8 cellular contexts compared by ENCODE assay signal in genomic region chr20:51700809-51701285, GRCh38.
DNase-seq lines count a peak whose midpoint lies in the region; FAIRE-seq and TF ChIP-seq lines count a peak whose summit lies in the region.

No MANE protein-coding gene starts in this region.

- no peak for TF ChIP-seq POLR2A in uterus (IDR thresholded peaks at IDR 0.05)

- peaks cover 1% of the 10 kb centered on the region for H3K36me3 Mint-ChIP-seq in activated T-helper 2 cell treated with anti-CD3 and anti-CD28 coated beads, Interferon-gamma antibody, Interleukin-2, Interleukin-4, amounts not matched to agents 10 μg/mL and 5 μg/mL and 100 μg/mL, durations not matched to agents 14 hours and 24 hours and 36 hours (ENCODE audit: low read depth)

- TF ChIP-seq CTCF in GM06990 (IDR thresholded peaks at IDR 0.05; ENCODE audit: insufficient read depth, low read length, poor library complexity, severe bottlenecking) (peak; percentile 70), kidney (IDR thresholded peaks at IDR 0.05; ENCODE audit: borderline replicate concordance, extremely low read depth, insufficient read depth) (peak; percentile 65), uterus (IDR thresholded peaks at IDR 0.05) (peak; percentile 52 to 62 (median 55))

- in situ Hi-C loops in KBM-7 (cut with MboI; ENCODE audit: low pct_unique_long_range_greater_than_20kb, low sequenced_read_pairs): no loop called here

- peaks cover 15% of the 10 kb centered on the region for H3K27me3 Mint-ChIP-seq in activated T-helper 2 cell treated with anti-CD3 and anti-CD28 coated beads, Interferon-gamma antibody, Interleukin-2, Interleukin-4, amounts not matched to agents 10 μg/mL and 5 μg/mL and 100 μg/mL, durations not matched to agents 14 hours and 24 hours and 36 hours (ENCODE audit: low read depth)

- peaks cover 15% of the 10 kb centered on the region for H3K4me1 ChIP-seq in adipocyte (ENCODE audit: control insufficient read depth, insufficient read depth, low read length)
- peaks cover 0 to 3% of the 10 kb centered on the region in 2 donors for H3K4me1 ChIP-seq in kidney (ENCODE audit: control insufficient read depth in 1 of 2, insufficient read depth in 1 of 2, low read depth in 1 of 2, low read length in 2 of 2)
- no peaks in the 10 kb centered on the region for H3K4me1 ChIP-seq in uterus

- no peaks in the 10 kb centered on the region for H3K9me3 Mint-ChIP-seq in activated T-helper 2 cell treated with anti-CD3 and anti-CD28 coated beads, Interferon-gamma antibody, Interleukin-2, Interleukin-4, amounts not matched to agents 10 μg/mL and 5 μg/mL and 100 μg/mL, durations not matched to agents 14 hours and 24 hours and 36 hours

- H3K27me3 ChIP-seq in GM06990 (replicated peaks; ENCODE audit: control insufficient read depth, insufficient read depth, low read length): no peaks in the 10 kb centered on the region
- H3K27me3 ChIP-seq in adipocyte (replicated peaks; ENCODE audit: control insufficient read depth, insufficient read depth, low read length): no peaks in the 10 kb centered on the region
- no peaks in the 10 kb centered on the region for H3K27me3 ChIP-seq in uterus

- no peaks in the 10 kb centered on the region for H3K36me3 ChIP-seq in GM06990 (ENCODE audit: control insufficient read depth, insufficient read depth, low read length)
- H3K36me3 ChIP-seq in adipocyte (ENCODE audit: control insufficient read depth, insufficient read depth, low read length, severe bottlenecking): peaks cover 6% of the 10 kb centered on the region
- H3K36me3 ChIP-seq in kidney (ENCODE audit: control insufficient read depth in 1 of 2, insufficient read depth in 2 of 2, low read length in 2 of 2): no peaks in the 10 kb centered on the region
- H3K36me3 ChIP-seq in uterus: no peaks in the 10 kb centered on the region

- H3K4me3 ChIP-seq in GM06990 (replicated peaks; ENCODE audit: low read depth, low read length) (no peak overlapping the region), adipocyte (ENCODE audit: low read length) (no peak overlapping the region), kidney (ENCODE audit: low read length in 2 of 2) (no peak overlapping the region), uterus (no peak overlapping the region)

- H3K4me1 Mint-ChIP-seq in activated T-helper 2 cell treated with anti-CD3 and anti-CD28 coated beads, Interferon-gamma antibody, Interleukin-2, Interleukin-4, amounts not matched to agents 10 μg/mL and 5 μg/mL and 100 μg/mL, durations not matched to agents 14 hours and 24 hours and 36 hours (ENCODE audit: low read depth): peaks cover 38% of the 10 kb centered on the region

- intact Hi-C loops in kidney (cut with DNase I) (no loop called here), uterus (cut with DNase I; ENCODE audit: low total_unique reads) (no loop called here)
- intact Hi-C loops in activated T-helper 2 cell treated with anti-CD3 and anti-CD28 coated beads, Interferon-gamma antibody, Interleukin-2, Interleukin-4, amounts not matched to agents 10 μg/mL and 5 μg/mL and 100 μg/mL, durations not matched to agents 14 hours and 24 hours and 36 hours (cut with micrococcal nuclease): no loop called here

- no peak overlapping the region for H3K27ac Mint-ChIP-seq in activated T-helper 2 cell treated with anti-CD3 and anti-CD28 coated beads, Interferon-gamma antibody, Interleukin-2, Interleukin-4, amounts not matched to agents 10 μg/mL and 5 μg/mL and 100 μg/mL, durations not matched to agents 14 hours and 24 hours and 36 hours

- no peak for DNase-seq in GM06990 (ENCODE audit: extremely low read depth, insufficient read length)
- peak; percentile 62 for DNase-seq in KBM-7
- DNase-seq in adipocyte (ENCODE audit: low read depth): peak; percentile 73
- no peak for DNase-seq in kidney
- no peak for DNase-seq in uterus
- DNase-seq in activated T-helper 2 cell treated with anti-CD3 and anti-CD28 coated beads, Interferon-gamma antibody, Interleukin-2, Interleukin-4, amounts not matched to agents 10 μg/mL and 5 μg/mL and 100 μg/mL, durations not matched to agents 14 hours and 24 hours and 36 hours (ENCODE audit: low spot score): no peak
- no peak for DNase-seq in stimulated activated CD4-positive, alpha-beta T cell treated with anti-CD3 and anti-CD28 coated beads, Interleukin-4, amount 100 ng/mL, for 4 hours
- DNase-seq in NCI-H1048 (lab: John Stamatoyannopoulos, UW): no peak

- H3K9ac ChIP-seq in adipocyte (ENCODE audit: low read length) (no peak overlapping the region), kidney (ENCODE audit: low read length in 2 of 2) (no peak overlapping the region)

- no peak overlapping the region for H3K27ac ChIP-seq in kidney (ENCODE audit: low read depth in 2 of 2, low read length in 2 of 2)
- no peak overlapping the region for H3K27ac ChIP-seq in uterus

- H3K4me3 Mint-ChIP-seq in activated T-helper 2 cell treated with anti-CD3 and anti-CD28 coated beads, Interferon-gamma antibody, Interleukin-2, Interleukin-4, amounts not matched to agents 10 μg/mL and 5 μg/mL and 100 μg/mL, durations not matched to agents 14 hours and 24 hours and 36 hours (ENCODE audit: low read depth): no peak overlapping the region

- no peak for FAIRE-seq in kidney (lab: Jason Lieb, UNC)

- H3K9me3 ChIP-seq in adipocyte (ENCODE audit: control insufficient read depth, low read length) (no peaks in the 10 kb centered on the region), kidney (ENCODE audit: control insufficient read depth in 1 of 2, low read length in 2 of 2) (no peaks in the 10 kb centered on the region), uterus (no peaks in the 10 kb centered on the region)

Comparison
In these comparisons a context has a peak if more than half of its experiments do, and no peak if none do; other contexts are left out.
1. DNase-seq: peak in KBM-7 (single experiment) and adipocyte (single experiment); none in GM06990 (single experiment), kidney (single experiment), uterus (0 of 2), activated T-helper 2 cell treated with anti-CD3 and anti-CD28 coated beads, Interferon-gamma antibody, Interleukin-2, Interleukin-4, amounts not matched to agents 10 μg/mL and 5 μg/mL and 100 μg/mL, durations not matched to agents 14 hours and 24 hours and 36 hours (single experiment), stimulated activated CD4-positive, alpha-beta T cell treated with anti-CD3 and anti-CD28 coated beads, Interleukin-4, amount 100 ng/mL, for 4 hours (0 of 2) and NCI-H1048 (single experiment).
2. Peak in every context shown above with its lines, with median percentiles within 50 percentile points of each other: CTCF ChIP-seq.